1 cellular context compared by ENCODE assay signal in genomic region chr13:106205871-106206270, GRCh38.
TF ChIP-seq lines count a peak whose summit lies in the region.

No MANE protein-coding gene starts in this region.

TF ChIP-seq in H1, 55 proteins besides CTCF, POLR2A, EP300 and RAD21:
- TF ChIP-seq CHD7 (IDR thresholded peaks at IDR 0.05; ENCODE audit: insufficient replicate concordance, low read length) (no peak), SRF (IDR thresholded peaks at IDR 0.05; ENCODE audit: low read depth, low read length) (no peak), RFX5 (IDR thresholded peaks at IDR 0.05; ENCODE audit: borderline replicate concordance, low read depth, low read length) (no peak), TEAD4 (IDR thresholded peaks at IDR 0.05; ENCODE audit: low read depth, low read length) (no peak), SIX5 (IDR thresholded peaks at IDR 0.05; ENCODE audit: low read depth, low read length) (no peak), PHF8 (conservative IDR thresholded peaks at IDR 0.05; ENCODE audit: low read depth, low read length) (no peak), FOSL1 (IDR thresholded peaks at IDR 0.05; ENCODE audit: insufficient read depth, low read depth, low read length) (no peak), BACH1 (IDR thresholded peaks at IDR 0.05; ENCODE audit: low read length) (no peak)
TF ChIP-seq in H1: peak in this region for 0.
